1 cellular context compared by ENCODE assay signal in genomic region chr6:26299286-26300042, GRCh38.
A peak's percentile ranks its signal among the peaks of the same experiment; 100 is the strongest.
TF ChIP-seq lines count a peak whose summit lies in the region.

No MANE protein-coding gene starts in this region.

TF ChIP-seq in K562, 482 proteins besides CTCF, POLR2A, EP300 and RAD21 (continued from another document):
- 0 out of 2 replicates have a peak, but pooled peaks have one; percentile 34 for TF ChIP-seq ZBTB7A (IDR thresholded peaks at IDR 0.05; ENCODE audit: borderline replicate concordance, control insufficient read depth, low read depth, low read length)
